In the genomic region with DNA sequence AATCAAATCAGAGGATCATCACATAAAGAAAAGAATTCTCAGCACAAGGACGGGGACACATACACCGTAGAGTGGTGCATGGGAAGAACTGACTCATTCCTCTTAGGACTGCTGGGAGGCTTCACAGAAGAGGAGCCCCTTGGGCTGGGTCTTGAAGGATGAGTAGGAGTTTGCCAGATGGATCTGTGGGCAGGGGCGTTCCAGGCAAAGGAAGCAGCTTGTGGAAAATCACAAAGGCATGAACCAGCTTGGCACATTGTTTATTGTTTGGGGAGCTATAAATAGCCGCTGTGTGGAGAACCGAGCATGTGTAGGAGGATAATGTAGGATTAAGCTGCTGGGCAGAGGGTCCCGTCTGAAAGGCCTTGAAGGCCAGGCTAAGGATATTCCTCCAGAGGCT, we compare ENCODE assay signal across 18 cellular contexts. TPM values are rescaled to one million over a fixed set of nuclear protein-coding genes. Genes with fewer than 3 reads are reported as not detected.
"Had no signal": no experiment of that assay in that cellular context is flagged by ENCODE, and none has a peak within 500 bp of the region (broad histone marks: within the 10 kb centered on the region; RNA-seq: fewer than 3 reads in every experiment).

No MANE protein-coding gene starts in this region.

- H3K9me3 ChIP-seq: breast epithelium, gastrocnemius medialis, heart right ventricle, psoas muscle, right lobe of liver, transverse colon had no signal

- H3K4me1 ChIP-seq: breast epithelium had no signal

- H3K9me3 Mint-ChIP-seq: activated CD4-positive, alpha-beta memory T cell treated with anti-CD3 and anti-CD28 coated beads for 36 hours; activated T-cell treated with anti-CD3 and anti-CD28 coated beads, Interleukin-2, amount 50 U/mL, for 4 hours; stimulated activated naive B cell treated with anti-CD40 and anti-IgM and Interleukin-4, amounts not matched to agents 10 μg/mL and 1 μg/mL and 100 μg/mL, for 72 hours had no signal

- H3K4me3 Mint-ChIP-seq: activated CD4-positive, alpha-beta memory T cell treated with anti-CD3 and anti-CD28 coated beads for 36 hours; activated T-cell treated with anti-CD3 and anti-CD28 coated beads, Interleukin-2, amount 50 U/mL, for 4 hours; stimulated activated naive B cell treated with anti-CD40 and anti-IgM and Interleukin-4, amounts not matched to agents 10 μg/mL and 1 μg/mL and 100 μg/mL, for 72 hours had no signal

- FAIRE-seq: islet of Langerhans had no signal

- H3K36me3 ChIP-seq: breast epithelium, gastrocnemius medialis, heart right ventricle, right lobe of liver, transverse colon had no signal

- H3K27me3 ChIP-seq: breast epithelium, right lobe of liver had no signal

- H3K36me3 Mint-ChIP-seq: activated CD4-positive, alpha-beta memory T cell treated with anti-CD3 and anti-CD28 coated beads for 36 hours; activated naive CD8-positive, alpha-beta T cell; stimulated activated naive B cell treated with anti-CD40 and anti-IgM and Interleukin-4, amounts not matched to agents 10 μg/mL and 1 μg/mL and 100 μg/mL, for 72 hours had no signal

- H3K27ac ChIP-seq: breast epithelium, gastrocnemius medialis, heart right ventricle, psoas muscle, right lobe of liver, transverse colon had no signal

- H3K27ac Mint-ChIP-seq: activated naive CD8-positive, alpha-beta T cell; stimulated activated naive B cell treated with anti-CD40 and anti-IgM and Interleukin-4, amounts not matched to agents 10 μg/mL and 1 μg/mL and 100 μg/mL, for 72 hours had no signal

- DNase-seq: activated CD4-positive, alpha-beta memory T cell treated with anti-CD3 and anti-CD28 coated beads for 36 hours; activated CD4-positive, alpha-beta T cell treated with anti-CD3 and anti-CD28 coated beads for 1 hour; activated gamma-delta T cell; activated T-cell treated with anti-CD3 and anti-CD28 coated beads, Interleukin-2, amount 50 U/mL, for 4 hours; gastrocnemius medialis; heart right ventricle; psoas muscle; right lobe of liver; stimulated activated CD4-positive, alpha-beta T cell treated with anti-CD3 and anti-CD28 coated beads, Interleukin-2, amount 100 ng/mL, for 24 hours; stimulated activated naive B cell treated with anti-CD40 and anti-IgM and Interleukin-4, amounts not matched to agents 10 μg/mL and 1 μg/mL and 100 μg/mL, for 72 hours; substantia nigra; transverse colon had no signal

- H3K4me3 ChIP-seq: breast epithelium, gastrocnemius medialis, heart right ventricle, psoas muscle, right lobe of liver, transverse colon had no signal

RNA-seq across cellular contexts. Expression of a gene that starts 5.1 kb away (rescaled TPM):
- total RNA-seq: cerebellum had no signal
- polyA plus RNA-seq: neural cell had no signal

RNA-seq across cellular contexts. Expression of a gene that starts 13.2 kb away (rescaled TPM):
- polyA plus RNA-seq: neural cell had no signal

RNA-seq across cellular contexts. Expression of a gene that starts 26.1 kb away (rescaled TPM):
- total RNA-seq: osteoblast had no signal
- polyA plus RNA-seq: neural cell had no signal

RNA-seq across cellular contexts. Expression of a gene that starts 31.1 kb away (rescaled TPM):
- total RNA-seq: activated CD4-positive, alpha-beta memory T cell treated with anti-CD3 and anti-CD28 coated beads for 36 hours; activated T-cell treated with anti-CD3 and anti-CD28 coated beads, Interleukin-2, amount 50 U/mL, for 4 hours; cerebellum; osteoblast had no signal
- polyA plus RNA-seq: neural cell had no signal
